Comparison of ENCODE assay signal across 14 cellular contexts in genomic region chr1:201741763-201742342, GRCh38.
DNase-seq lines count a peak whose midpoint lies in the region; ATAC-seq and TF ChIP-seq lines count a peak whose summit lies in the region.
"Had no signal": no experiment of that assay in that cellular context is flagged by ENCODE, and none has a peak within 500 bp of the region (broad histone marks: within the 10 kb centered on the region; RNA-seq: fewer than 3 reads in every experiment).

No MANE protein-coding gene starts in this region.

- H3K9me3 ChIP-seq in esophagus squamous epithelium (no peaks in the 10 kb centered on the region), subcutaneous abdominal adipose tissue (ENCODE audit: control insufficient read depth in 5 of 5, low read length in 5 of 5) (no peaks in the 10 kb centered on the region), transverse colon (no peaks in the 10 kb centered on the region)

- no peak for TF ChIP-seq EP300 in transverse colon (IDR thresholded peaks at IDR 0.05; ENCODE audit: low read depth)

- H3K27me3 ChIP-seq in esophagus squamous epithelium (no peaks in the 10 kb centered on the region), subcutaneous abdominal adipose tissue (ENCODE audit: control insufficient read depth in 5 of 5, insufficient read depth in 4 of 5, low read length in 5 of 5) (no peaks in the 10 kb centered on the region), transverse colon (no peaks in the 10 kb centered on the region)
- H3K27me3 ChIP-seq: foreskin keratinocyte had no signal

- TF ChIP-seq CTCF in RWPE1 (conservative IDR thresholded peaks at IDR 0.05; ENCODE audit: low read depth) (no peak), esophagus squamous epithelium (IDR thresholded peaks at IDR 0.05) (no peak), transverse colon (IDR thresholded peaks at IDR 0.05) (no peak)

- intact Hi-C loops in esophagus squamous epithelium (cut with DNase I), result no loop called here
- intact Hi-C loops in transverse colon (cut with DNase I; ENCODE audit: low total_unique reads), result no loop called here

- POLR2A ChIA-PET in RWPE1 (lab: Yijun Ruan, JAX; ENCODE audit: low non-redundant PET), result no interaction called here

- peaks cover 29% of the 10 kb centered on the region for H3K4me1 Mint-ChIP-seq in activated T-cell treated with anti-CD3 and anti-CD28 coated beads, Interleukin-2, amount 50 U/mL, for 4 hours (ENCODE audit: low read depth)

- in situ Hi-C loops in transverse colon (cut with MboI; ENCODE audit: low pct_ligation_motif_present in 1 of 4, low pct_unique_long_range_greater_than_20kb in 1 of 4, low sequenced_read_pairs in 3 of 4), result no loop called here

- peak overlapping the region; percentile 52 for H3K4me3 Mint-ChIP-seq in activated T-cell treated with anti-CD3 and anti-CD28 coated beads, Interleukin-2, amount 50 U/mL, for 4 hours

- H3K27me3 Mint-ChIP-seq in activated T-cell treated with anti-CD3 and anti-CD28 coated beads, Interleukin-2, amount 50 U/mL, for 4 hours (ENCODE audit: low read depth), result peaks cover 19% of the 10 kb centered on the region

- no peak overlapping the region for H3K27ac ChIP-seq in RWPE1
- peak overlapping the region; percentile 85 to 93 (median 91) for H3K27ac ChIP-seq in esophagus squamous epithelium
- H3K27ac ChIP-seq in subcutaneous abdominal adipose tissue (ENCODE audit: low read depth, low read length), result peak overlapping the region; percentile 92
- H3K27ac ChIP-seq in transverse colon, result peak overlapping the region in 1 of 4 donors; percentile 79
- H3K27ac ChIP-seq: foreskin keratinocyte, parathyroid adenoma had no signal

- H3K4me3 ChIP-seq in esophagus squamous epithelium (peak overlapping the region in 1 of 4 donors; percentile 13), subcutaneous abdominal adipose tissue (ENCODE audit: low read depth in 1 of 5, low read length in 5 of 5) (peak overlapping the region; percentile 77 to 91 (median 87)), transverse colon (no peak overlapping the region)

- peaks cover 24 to 88% (median 42%) of the 10 kb centered on the region in 3 donors for H3K4me1 ChIP-seq in esophagus squamous epithelium
- peaks cover 14 to 82% (median 77%) of the 10 kb centered on the region in 5 donors for H3K4me1 ChIP-seq in subcutaneous abdominal adipose tissue (ENCODE audit: control insufficient read depth in 5 of 5, insufficient read depth in 5 of 5, low read length in 5 of 5)
- H3K4me1 ChIP-seq in transverse colon, result peaks cover 25 to 41% (median 34%) of the 10 kb centered on the region in 4 donors
- H3K4me1 ChIP-seq: parathyroid adenoma had no signal

- TF ChIP-seq POLR2A in esophagus squamous epithelium (IDR thresholded peaks at IDR 0.05) (no peak), transverse colon (IDR thresholded peaks at IDR 0.05) (no peak)

- CTCF ChIA-PET in RWPE1 (lab: Yijun Ruan, JAX), result interaction anchor here (0.5 to 0.7 kb wide), 2 partner anchors 22 to 1046 kb away, joined by 3 read pairs; no protein-coding TSS in a partner anchor

- no peaks in the 10 kb centered on the region for H3K36me3 Mint-ChIP-seq in activated T-cell treated with anti-CD3 and anti-CD28 coated beads, Interleukin-2, amount 50 U/mL, for 4 hours (ENCODE audit: insufficient read depth)

- H3K9ac ChIP-seq in subcutaneous abdominal adipose tissue (ENCODE audit: low read length in 5 of 5), result peak overlapping the region in 2 of 5 donors; percentile 0 to 91
- H3K9ac ChIP-seq: parathyroid adenoma had no signal

- no peak for DNase-seq in activated T-cell treated with anti-CD3 and anti-CD28 coated beads, Interleukin-2, amount 50 U/mL, for 4 hours
- no peak for DNase-seq in activated T-cell treated with anti-CD3 and anti-CD28 coated beads for 4 hours
- DNase-seq in RWPE1 (ENCODE audit: low spot score), result peak; percentile 48
- no peak for DNase-seq in esophagus squamous epithelium (lab: John Stamatoyannopoulos, UW)
- no peak for DNase-seq in GM19238 (ENCODE audit: insufficient read length, low spot score)
- DNase-seq in transverse colon, result no peak
- DNase-seq: foreskin keratinocyte; NCI-H146; stimulated activated CD4-positive, alpha-beta T cell treated with anti-CD3 and anti-CD28 coated beads, Interleukin-2, amount 100 ng/mL, for 48 hours had no signal

- WGBS in esophagus squamous epithelium, 2 donors, result 49 to 55% methylated on average over 2 to 3 of the region's 3 CpGs
- 55% methylated on average over 3 of the region's 3 CpGs; no CpG with 5 or more reads in 1 of the 2 donors for WGBS in transverse colon (ENCODE audit: low coverage in 1 of 2), 2 donors

- ATAC-seq in activated T-cell treated with anti-CD3 and anti-CD28 coated beads, Interleukin-2, amount 50 U/mL, for 4 hours, result no peak
- no peak for ATAC-seq in HG02840 (IDR thresholded peaks at IDR 0.05; ENCODE audit: low FRiP score, unreplicated experiment)
- ATAC-seq: foreskin keratinocyte, left lobe of liver, Panc1 had no signal

- no peaks in the 10 kb centered on the region for H3K9me3 Mint-ChIP-seq in activated T-cell treated with anti-CD3 and anti-CD28 coated beads, Interleukin-2, amount 50 U/mL, for 4 hours

- H3K36me3 ChIP-seq in esophagus squamous epithelium (peaks cover 0 to 8% (median 0%) of the 10 kb centered on the region in 3 donors), subcutaneous abdominal adipose tissue (ENCODE audit: control insufficient read depth in 5 of 5, insufficient read depth in 5 of 5, low read length in 5 of 5) (peaks cover 7 to 18% (median 12%) of the 10 kb centered on the region in 5 donors), transverse colon (no peaks in the 10 kb centered on the region)

Comparison
In these comparisons a context has a peak if more than half of its experiments do, and no peak if none do; other contexts are left out.
1. H3K4me3 ChIP-seq: peak in subcutaneous abdominal adipose tissue (5 of 5); none in transverse colon (0 of 4).